ENCODE assay signal across 19 cellular contexts in genomic region chr15:40032125-40032839, GRCh38. TPM values are rescaled to one million over a fixed set of nuclear protein-coding genes. Genes with fewer than 3 reads are reported as not detected.
DNase-seq lines count a peak whose midpoint lies in the region; ATAC-seq, FAIRE-seq and TF ChIP-seq lines count a peak whose summit lies in the region.
"Had no signal": no experiment of that assay in that cellular context is flagged by ENCODE, and none has a peak within 500 bp of the region (broad histone marks: within the 10 kb centered on the region; RNA-seq: fewer than 3 reads in every experiment).

No MANE protein-coding gene starts in this region.

- H3K27ac ChIP-seq in caudate nucleus (ENCODE audit: low read depth, low read length) (peak overlapping the region; percentile 71), right atrium auricular region (peak overlapping the region; percentile 36 to 66), gastrocnemius medialis (peak overlapping the region; percentile 45 to 77 (median 62))
- H3K27ac ChIP-seq: KMS-11, SJCRH30 had no signal

- H3K4me1 ChIP-seq in HAP-1 (peaks cover 29% of the 10 kb centered on the region), right atrium auricular region (peaks cover 0 to 15% of the 10 kb centered on the region in 2 donors), gastrocnemius medialis (peaks cover 9 to 13% of the 10 kb centered on the region in 2 donors)
- H3K4me1 ChIP-seq: BE2C had no signal

- intact Hi-C loops in gastrocnemius medialis (cut with DNase I; ENCODE audit: low total_unique reads) = no loop called here

- TF ChIP-seq POLR2A in gastrocnemius medialis (IDR thresholded peaks at IDR 0.05) = no peak

- H3K36me3 ChIP-seq in HAP-1 (replicated peaks) (peaks cover 78% of the 10 kb centered on the region), right atrium auricular region (peaks cover 92% of the 10 kb centered on the region), gastrocnemius medialis (peaks cover 11 to 92% of the 10 kb centered on the region in 2 donors)

- no peak for FAIRE-seq in HTR-8/SVneo (lab: Jason Lieb, UNC)

- H3K9me3 ChIP-seq in HAP-1 = no peaks in the 10 kb centered on the region
- H3K9me3 ChIP-seq in right atrium auricular region = no peaks in the 10 kb centered on the region
- no peaks in the 10 kb centered on the region for H3K9me3 ChIP-seq in gastrocnemius medialis
- H3K9me3 ChIP-seq: BE2C, SJCRH30 had no signal

- H3K27me3 ChIP-seq in HAP-1 (ENCODE audit: low read depth) (no peaks in the 10 kb centered on the region), right atrium auricular region (no peaks in the 10 kb centered on the region), gastrocnemius medialis (no peaks in the 10 kb centered on the region)
- H3K27me3 ChIP-seq: BE2C, SJCRH30 had no signal

- H3K4me3 ChIP-seq in HAP-1 (no peak overlapping the region), right atrium auricular region (no peak overlapping the region), gastrocnemius medialis (no peak overlapping the region)
- H3K4me3 ChIP-seq: SJCRH30 had no signal

- DNase-seq in HAP-1 (ENCODE audit: low spot score in 2 of 2) (peak; percentile 68 to 92), caudate nucleus (lab: John Stamatoyannopoulos, UW) (peak in 14 of 61 donors; percentile 12 to 43 (median 23)), right atrium auricular region (ENCODE audit: low spot score) (no peak), gastrocnemius medialis (no peak), HTR-8/SVneo (ENCODE audit: insufficient read length, low spot score) (no peak)
- DNase-seq in activated CD8-positive, alpha-beta memory T cell treated with anti-CD3 and anti-CD28 coated beads, Interleukin-2, amount 50 U/mL, for 48 hours = no peak
- DNase-seq: activated effector memory CD4-positive, alpha-beta T cell treated with anti-CD3 and anti-CD28 coated beads, Interleukin-2, amount 50 U/mL, for 16 hours; amniotic stem cell; BE2C; Calu3; endodermal cell; H9; NCI-H69; SJCRH30; T-helper 9 cell had no signal

- in situ Hi-C loops in HAP-1 (cut with MboI; ENCODE audit: low sequenced_read_pairs) = no loop called here
- in situ Hi-C loops in gastrocnemius medialis (cut with MboI; ENCODE audit: low sequenced_read_pairs in 4 of 4) = loop anchor here in 1 of 4 donors (25.0 kb wide), 1 partner anchor 380 kb away; the partner anchor contains the start of gene IVD

- ATAC-seq in gastrocnemius medialis = peak; percentile 26 to 73
- ATAC-seq in GM21526 (IDR thresholded peaks at IDR 0.05; ENCODE audit: low FRiP score, unreplicated experiment) = no peak
- ATAC-seq in HG03469 (IDR thresholded peaks at IDR 0.05; ENCODE audit: unreplicated experiment) = no peak
- ATAC-seq: activated CD4-positive, CD25-positive, alpha-beta regulatory T cell treated with anti-CD3 and anti-CD28 coated beads, Interleukin-2, amount 50 U/mL, for 24 hours had no signal

- TF ChIP-seq CTCF in right atrium auricular region (IDR thresholded peaks at IDR 0.05) (no peak), gastrocnemius medialis (IDR thresholded peaks at IDR 0.05 in 4 of 5, conservative IDR thresholded peaks at IDR 0.05 in 1 of 5) (no peak)

RNA-seq across cellular contexts. Expression of gene SRP14, which starts 6.7 kb away (rescaled TPM):
- total RNA-seq in right atrium auricular region (100 to 1,000 TPM; 255 to 283 TPM), gastrocnemius medialis (100 to 1,000 TPM; 180 to 244 (median 208) TPM)

Comparison
In these comparisons a context has a peak if more than half of its experiments do, and no peak if none do; other contexts are left out.
1. DNase-seq: peak in HAP-1 (2 of 2); none in right atrium auricular region (single experiment), gastrocnemius medialis (0 of 2), activated CD8-positive, alpha-beta memory T cell treated with anti-CD3 and anti-CD28 coated beads, Interleukin-2, amount 50 U/mL, for 48 hours (single experiment) and HTR-8/SVneo (single experiment).
2. ATAC-seq: peak in gastrocnemius medialis (2 of 2); none in GM21526 (single experiment) and HG03469 (single experiment).
3. Peak in every context shown above with its lines, with median percentiles within 50 percentile points of each other: H3K27ac ChIP-seq.